1 cellular context compared by ENCODE assay signal in genomic region chr6:33288942-33289783, GRCh38.
TF ChIP-seq lines count a peak whose summit lies in the region.

Gene PFDN6 (plus strand): TSS chr6:33289601. CDS start chr6:33289857, 256 bp downstream.
Gene WDR46 (minus strand): TSS chr6:33289239. CDS start chr6:33289170, 69 bp downstream.

TF ChIP-seq in K562, 482 proteins besides CTCF, POLR2A, EP300 and RAD21 (continued from another document and continues in another):
- TF ChIP-seq ZNF609 (CRISPR knock-in tag; IDR thresholded peaks at IDR 0.05; ENCODE audit: borderline replicate concordance) (no peak), BHLHE40 (IDR thresholded peaks at IDR 0.05; ENCODE audit: low read length) (peak; percentile 80), ILF3 (IDR thresholded peaks at IDR 0.05; ENCODE audit: borderline replicate concordance) (no peak), ZNF3 (CRISPR knock-in tag; IDR thresholded peaks at IDR 0.05) (no peak), HES1 (IDR thresholded peaks at IDR 0.05; ENCODE audit: low read depth) (no peak), SAP30 (IDR thresholded peaks at IDR 0.05; ENCODE audit: borderline replicate concordance, insufficient read depth, low read depth, low read length, poor library complexity, severe bottlenecking) (peak; percentile 99), ZNF217 (CRISPR knock-in tag; IDR thresholded peaks at IDR 0.05) (no peak), FOSL1 (tag; conservative IDR thresholded peaks at IDR 0.05) (peak; percentile 63), ZNF239 (CRISPR knock-in tag; IDR thresholded peaks at IDR 0.05) (peak; percentile 58; the same call in 1 of the 2 replicates), MTA2 (IDR thresholded peaks at IDR 0.05; ENCODE audit: low read depth) (peak; percentile 88), ETV5 (CRISPR knock-in tag; IDR thresholded peaks at IDR 0.05; ENCODE audit: low read depth) (0 out of 2 replicates have a peak, but pooled peaks have one; percentile 32), CREM (IDR thresholded peaks at IDR 0.05; ENCODE audit: low read depth) (peak; percentile 68; the same call in 1 of the 2 replicates), PML (IDR thresholded peaks at IDR 0.05; ENCODE audit: low read length) (peak; percentile 35; the same call in 1 of the 2 replicates), MEF2A (IDR thresholded peaks at IDR 0.05; ENCODE audit: control insufficient read depth, low read depth, low read length) (no peak), CEBPG (CRISPR knock-in tag; IDR thresholded peaks at IDR 0.05) (peak; percentile 81), CEBPG (tag; conservative IDR thresholded peaks at IDR 0.05 in 1 of 2, IDR thresholded peaks at IDR 0.05 in 1 of 2) (peak in 1 of 2 experiments; percentile 74; a peak in 2 of 4 replicates), MYNN (IDR thresholded peaks at IDR 0.05) (no peak), MYNN (CRISPR knock-in tag; IDR thresholded peaks at IDR 0.05) (no peak), SMARCA4 (IDR thresholded peaks at IDR 0.05) (no peak), RREB1 (CRISPR knock-in tag; IDR thresholded peaks at IDR 0.05) (no peak), CEBPB (tag; IDR thresholded peaks at IDR 0.05) (peak; percentile 85), CREB3L1 (IDR thresholded peaks at IDR 0.05; ENCODE audit: borderline replicate concordance, low read depth) (peak; percentile 96), PCBP1 (IDR thresholded peaks at IDR 0.05; ENCODE audit: low read depth, low read length, poor library complexity, severe bottlenecking) (no peak), ZBTB40 (IDR thresholded peaks at IDR 0.05) (peak; percentile 99), ZBTB40 (CRISPR knock-in tag; IDR thresholded peaks at IDR 0.05) (no peak), PYGO2 (tag; IDR thresholded peaks at IDR 0.05) (0 out of 2 replicates have a peak, but pooled peaks have one; percentile 35), TEAD2 (tag; IDR thresholded peaks at IDR 0.05) (peak; percentile 36; the same call in 1 of the 2 replicates), MTF1 (CRISPR knock-in tag; IDR thresholded peaks at IDR 0.05; ENCODE audit: borderline replicate concordance) (no peak), KAT2B (IDR thresholded peaks at IDR 0.05; ENCODE audit: low read depth, low read length) (no peak), FOXK2 (conservative IDR thresholded peaks at IDR 0.05 in 1 of 2, IDR thresholded peaks at IDR 0.05 in 1 of 2; ENCODE audit: low read depth in 2 of 2) (peak; percentile 99 to 100), ATF4 (CRISPR knock-in tag; IDR thresholded peaks at IDR 0.05) (0 out of 2 replicates have a peak, but pooled peaks have one; percentile 43), SMAD1 (IDR thresholded peaks at IDR 0.05; ENCODE audit: low read depth, low read length, partially characterized antibody) (peak; percentile 22), ZBTB7A (IDR thresholded peaks at IDR 0.05; ENCODE audit: borderline replicate concordance, control insufficient read depth, low read depth, low read length) (peak; percentile 22; the same call in 1 of the 2 replicates), BRD9 (IDR thresholded peaks at IDR 0.05; ENCODE audit: low read depth, partially characterized antibody) (no peak), SRSF1 (IDR thresholded peaks at IDR 0.05; ENCODE audit: low read depth, low read length) (no peak), ZNF644 (tag; IDR thresholded peaks at IDR 0.05; ENCODE audit: low read depth) (peak; percentile 92), ESRRA (IDR thresholded peaks at IDR 0.05; ENCODE audit: borderline replicate concordance, low read depth) (no peak), ZNF224 (CRISPR knock-in tag; IDR thresholded peaks at IDR 0.05) (no peak), HDAC1 (IDR thresholded peaks at IDR 0.05) (peak; percentile 92 to 100; a peak in 3 of 4 replicates), CHD1 (IDR thresholded peaks at IDR 0.05; ENCODE audit: low read length) (peak; percentile 18)
